ENCODE assay signal across 9 cellular contexts in the genomic region with DNA sequence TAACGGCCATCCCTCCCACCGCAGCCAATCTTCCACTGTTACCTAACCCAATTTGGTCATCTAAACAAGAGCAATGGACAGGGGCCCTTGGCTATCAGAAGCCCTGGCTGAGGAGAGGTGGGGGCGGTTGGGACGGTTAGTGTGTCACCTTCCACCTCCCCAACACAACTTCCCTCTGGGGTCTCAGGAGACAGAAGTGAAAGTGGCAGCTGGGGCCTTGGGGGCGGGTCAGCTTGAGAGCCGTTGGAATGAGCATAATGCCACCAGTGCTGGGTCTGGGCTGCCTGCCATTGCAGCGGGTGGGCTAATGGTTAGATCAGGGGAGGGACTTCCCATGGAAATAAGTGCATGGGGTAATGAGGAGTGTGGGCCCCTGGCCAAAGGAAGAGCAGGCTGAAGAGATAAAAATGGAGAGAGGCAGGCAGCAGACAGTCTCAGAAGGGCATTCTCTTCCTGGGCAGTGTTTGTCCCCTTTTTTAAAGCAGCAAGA. TPM values are rescaled to one million over a fixed set of nuclear protein-coding genes. Genes with fewer than 3 reads are reported as not detected.
DNase-seq lines count a peak whose midpoint lies in the region; ATAC-seq, FAIRE-seq and TF ChIP-seq lines count a peak whose summit lies in the region.
"Had no signal": no experiment of that assay in that cellular context is flagged by ENCODE, and none has a peak within 500 bp of the region (broad histone marks: within the 10 kb centered on the region; RNA-seq: fewer than 3 reads in every experiment).

No MANE protein-coding gene starts in this region.

- H3K9me3 ChIP-seq in colonic mucosa, result no peaks in the 10 kb centered on the region
- no peaks in the 10 kb centered on the region for H3K9me3 ChIP-seq in SK-N-SH

- WGBS in SK-N-SH (ENCODE audit: low lambda C conversion rate), result 90% methylated on average over 7 of the region's 7 CpGs

- no peak overlapping the region for H2AFZ ChIP-seq in SK-N-SH (ENCODE audit: low read depth)

- TF ChIP-seq EP300 in SK-N-SH (IDR thresholded peaks at IDR 0.05; ENCODE audit: borderline replicate concordance in 1 of 2, low read depth in 1 of 2, low read length in 1 of 2), result no peak

- H3K27ac ChIP-seq in colonic mucosa (no peak overlapping the region), SK-N-SH (ENCODE audit: low read depth in 2 of 2, low read length in 1 of 2) (no peak overlapping the region)
- H3K27ac ChIP-seq: epithelial cell of prostate had no signal

- peak; percentile 38 for DNase-seq in GM10266 (ENCODE audit: extremely low spot score)
- DNase-seq in MV-4-11 (lab: John Stamatoyannopoulos, UW), result peak; percentile 99
- DNase-seq in colonic mucosa, result peak; percentile 39
- no peak for DNase-seq in osteocyte (ENCODE audit: extremely low spot score, unreplicated experiment)
- no peak for DNase-seq in SK-N-SH
- DNase-seq in frontal cortex (ENCODE audit: low spot score in 2 of 2), result no peak
- no peak for DNase-seq in cerebellar nuclear complex (lab: John Stamatoyannopoulos, UW)
- no peak for DNase-seq in omental fat pad (ENCODE audit: low spot score)

- H3K4me3 ChIP-seq in colonic mucosa, result no peak overlapping the region
- H3K4me3 ChIP-seq in SK-N-SH (ENCODE audit: low read depth in 2 of 2, low read length in 1 of 2), result no peak overlapping the region

- POLR2A ChIA-PET in SK-N-SH (lab: Yijun Ruan, JAX), result interaction anchor here (0.5 to 1.4 kb wide), 2 partner anchors 17 to 19 kb away, joined by 3 to 5 read pairs; no protein-coding TSS in a partner anchor

- H3K9me2 ChIP-seq in SK-N-SH, result no peaks in the 10 kb centered on the region

- peak overlapping the region; percentile 67 for H3K27ac Mint-ChIP-seq in osteocyte (ENCODE audit: unreplicated experiment)

- intact Hi-C loops in colonic mucosa (cut with DNase I), result no loop called here

- TF ChIP-seq RAD21 in SK-N-SH (IDR thresholded peaks at IDR 0.05; ENCODE audit: low read length), result no peak

- H3K4me1 ChIP-seq in colonic mucosa (peaks cover 68% of the 10 kb centered on the region), SK-N-SH (ENCODE audit: control insufficient read depth in 1 of 2, insufficient read depth in 2 of 2, low read depth in 1 of 2, low read length in 1 of 2) (peaks cover 47 to 76% of the 10 kb centered on the region in 2 experiments)

- H3K79me2 ChIP-seq in SK-N-SH (ENCODE audit: insufficient read depth), result peaks cover 100% of the 10 kb centered on the region

- peaks cover 11% of the 10 kb centered on the region for H3K36me3 Mint-ChIP-seq in osteocyte (ENCODE audit: unreplicated experiment)

- no peaks in the 10 kb centered on the region for H3K27me3 ChIP-seq in colonic mucosa
- H3K27me3 ChIP-seq in SK-N-SH (ENCODE audit: insufficient read depth), result no peaks in the 10 kb centered on the region

- H3F3A ChIP-seq in SK-N-SH (replicated peaks; ENCODE audit: insufficient read depth), result no peaks in the 10 kb centered on the region

- no peak for FAIRE-seq in frontal cortex (lab: Jason Lieb, UNC)

- CTCF ChIA-PET in SK-N-SH (lab: Yijun Ruan, JAX), result interaction anchor here (1.0 to 6.2 kb wide), 5 partner anchors 8 to 167 kb away, joined by 3 to 50 read pairs (median 5); no protein-coding TSS in a partner anchor

- no peak for ATAC-seq in omental fat pad (ENCODE audit: low FRiP score)

- TF ChIP-seq CTCF in GM10266 (IDR thresholded peaks at IDR 0.05; ENCODE audit: control insufficient read depth, insufficient read depth, low read depth, missing control alignments), result no peak
- TF ChIP-seq CTCF in colonic mucosa (IDR thresholded peaks at IDR 0.05), result no peak
- TF ChIP-seq CTCF in osteocyte (IDR thresholded peaks at IDR 0.05), result no peak
- no peak for TF ChIP-seq CTCF in SK-N-SH (IDR thresholded peaks at IDR 0.05)
- no peak for TF ChIP-seq CTCF in omental fat pad (IDR thresholded peaks at IDR 0.05)

- H3K9ac ChIP-seq in colonic mucosa (ENCODE audit: low read depth in 2 of 2, low read length in 2 of 2), result peak overlapping the region; percentile 30 to 42
- no peak overlapping the region for H3K9ac ChIP-seq in SK-N-SH

- H4K20me1 ChIP-seq in SK-N-SH (ENCODE audit: insufficient read depth), result peaks cover 100% of the 10 kb centered on the region

- H3K36me3 ChIP-seq in colonic mucosa, result no peaks in the 10 kb centered on the region
- H3K36me3 ChIP-seq in SK-N-SH (replicated peaks in 1 of 2; ENCODE audit: control insufficient read depth in 1 of 2, insufficient read depth in 2 of 2, low read length in 1 of 2), result peaks cover 3 to 6% of the 10 kb centered on the region in 2 experiments

- no peak overlapping the region for H3K4me3 Mint-ChIP-seq in osteocyte (ENCODE audit: unreplicated experiment)

- H3K4me1 Mint-ChIP-seq in osteocyte (ENCODE audit: unreplicated experiment), result peaks cover 76% of the 10 kb centered on the region

- H3K4me2 ChIP-seq in SK-N-SH, result no peak overlapping the region

- no peaks in the 10 kb centered on the region for H3K9me3 Mint-ChIP-seq in osteocyte (ENCODE audit: unreplicated experiment)

- no peaks in the 10 kb centered on the region for H3K27me3 Mint-ChIP-seq in osteocyte (ENCODE audit: unreplicated experiment)

TF ChIP-seq in SK-N-SH, 30 proteins besides CTCF, POLR2A, EP300 and RAD21:
- TF ChIP-seq RFX5 (IDR thresholded peaks at IDR 0.05; ENCODE audit: low read length) (no peak), YY1 (IDR thresholded peaks at IDR 0.05; ENCODE audit: low read depth) (no peak), MXI1 (IDR thresholded peaks at IDR 0.05; ENCODE audit: low read depth, low read length) (no peak), ZBTB33 (IDR thresholded peaks at IDR 0.05; ENCODE audit: borderline replicate concordance, low read depth) (no peak), ELF1 (IDR thresholded peaks at IDR 0.05) (no peak), TCF12 (IDR thresholded peaks at IDR 0.05) (no peak), NRF1 (IDR thresholded peaks at IDR 0.05; ENCODE audit: low read depth, low read length) (no peak), TEAD4 (IDR thresholded peaks at IDR 0.05; ENCODE audit: borderline replicate concordance, insufficient read depth) (no peak), RXRA (IDR thresholded peaks at IDR 0.05; ENCODE audit: borderline replicate concordance, low read depth) (no peak), USF1 (IDR thresholded peaks at IDR 0.05; ENCODE audit: borderline replicate concordance, low read depth) (no peak), EZH2phosphoT487 (IDR thresholded peaks at IDR 0.05; ENCODE audit: borderline replicate concordance, low read depth) (no peak), JUND (IDR thresholded peaks at IDR 0.05) (no peak), FOXJ3 (CRISPR knock-in tag; IDR thresholded peaks at IDR 0.05) (no peak), CHD2 (IDR thresholded peaks at IDR 0.05; ENCODE audit: low read length, partially characterized antibody) (no peak), NFIC (IDR thresholded peaks at IDR 0.05; ENCODE audit: borderline replicate concordance) (no peak), IRF3 (IDR thresholded peaks at IDR 0.05; ENCODE audit: low read depth, low read length) (no peak), FOSL2 (IDR thresholded peaks at IDR 0.05; ENCODE audit: borderline replicate concordance, low read depth) (no peak)
- TF ChIP-seq, protein P1, sequence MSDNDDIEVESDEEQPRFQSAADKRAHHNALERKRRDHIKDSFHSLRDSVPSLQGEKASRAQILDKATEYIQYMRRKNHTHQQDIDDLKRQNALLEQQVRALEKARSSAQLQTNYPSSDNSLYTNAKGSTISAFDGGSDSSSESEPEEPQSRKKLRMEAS (IDR thresholded peaks at IDR 0.05; ENCODE audit: low read depth), result no peak

RNA-seq across cellular contexts. Expression of gene MEF2D, which starts 7.9 kb away (rescaled TPM):
- total RNA-seq in colonic mucosa (10 to 100 TPM; 32.3 to 49.9 TPM), osteocyte (33.8 and 45.8 TPM in 2 replicates), frontal cortex (4.9 TPM), omental fat pad (10 to 100 TPM; 22.8 to 33.8 (median 28.1) TPM)
- polyA plus RNA-seq in SK-N-SH (2012; rRNA removed), result 14.3 and 16.0 TPM in 2 replicates
- 10.5 and 12.4 TPM in 2 replicates for polyA plus RNA-seq in SK-N-SH (2012; cell fraction: cytosol; rRNA removed)
- polyA plus RNA-seq in SK-N-SH (2012; cell fraction: nucleus; rRNA removed), result 38.6 and 41.0 TPM in 2 replicates

Comparison
In these comparisons a context has a peak if more than half of its experiments do, and no peak if none do; other contexts are left out.
1. DNase-seq: peak in GM10266 (single experiment), MV-4-11 (single experiment) and colonic mucosa (single experiment); none in osteocyte (single experiment), SK-N-SH (single experiment), frontal cortex (0 of 2), cerebellar nuclear complex (0 of 2) and omental fat pad (single experiment).